21 cellular contexts compared by ENCODE assay signal in genomic region chr19:14055396-14055795, GRCh38. TPM values are rescaled to one million over a fixed set of nuclear protein-coding genes. Genes with fewer than 3 reads are reported as not detected.
DNase-seq lines count a peak whose midpoint lies in the region; ATAC-seq and TF ChIP-seq lines count a peak whose summit lies in the region.
"Had no signal": no experiment of that assay in that cellular context is flagged by ENCODE, and none has a peak within 500 bp of the region (broad histone marks: within the 10 kb centered on the region; RNA-seq: fewer than 3 reads in every experiment).

No MANE protein-coding gene starts in this region.

- no peak for ATAC-seq in GM23338
- no peak for ATAC-seq in HG02981 (IDR thresholded peaks at IDR 0.05; ENCODE audit: unreplicated experiment)
- no peak for ATAC-seq in HG03095 (IDR thresholded peaks at IDR 0.05; ENCODE audit: unreplicated experiment)
- ATAC-seq: A549 had no signal

- no peak overlapping the region for H3K4me2 ChIP-seq in neural progenitor cell
- no peak overlapping the region for H3K4me2 ChIP-seq in GM23338
- H3K4me2 ChIP-seq: A549 had no signal

- H3K9me3 Mint-ChIP-seq in activated naive CD4-positive, alpha-beta T cell treated with anti-CD3 and anti-CD28 coated beads, Interleukin-2, amount 50 U/mL, for 24 hours, result no peaks in the 10 kb centered on the region
- H3K9me3 Mint-ChIP-seq in neural progenitor cell (no peaks in the 10 kb centered on the region), GM23338 (no peaks in the 10 kb centered on the region; the same call in 2 of the 3 replicates)
- H3K9me3 Mint-ChIP-seq: H9 had no signal

- H3K4me1 ChIP-seq in NT2/D1 (ENCODE audit: insufficient read depth, insufficient read length), result peaks cover 18% of the 10 kb centered on the region
- no peaks in the 10 kb centered on the region for H3K4me1 ChIP-seq in neural progenitor cell
- peaks cover 4% of the 10 kb centered on the region; the same call in 1 of the 2 replicates for H3K4me1 ChIP-seq in GM23338 (ENCODE audit: insufficient read depth)

- no peaks in the 10 kb centered on the region for H3K9me2 ChIP-seq in GM23338 (ENCODE audit: insufficient read depth)

- H4K20me1 ChIP-seq in neural progenitor cell (ENCODE audit: low read depth), result no peaks in the 10 kb centered on the region
- no peaks in the 10 kb centered on the region; the same call in 1 of the 2 replicates for H4K20me1 ChIP-seq in GM23338 (replicated peaks; ENCODE audit: insufficient read depth)

- peak overlapping the region; percentile 79 for H3K27ac Mint-ChIP-seq in activated naive CD4-positive, alpha-beta T cell treated with anti-CD3 and anti-CD28 coated beads, Interleukin-2, amount 50 U/mL, for 24 hours
- H3K27ac Mint-ChIP-seq in neural progenitor cell (peak overlapping the region; percentile 52), GM23338 (no peak overlapping the region)
- H3K27ac Mint-ChIP-seq: H9 had no signal

- H3K9ac ChIP-seq in NT2/D1 (ENCODE audit: insufficient read length, low read depth), result peak overlapping the region; percentile 2
- no peak overlapping the region for H3K9ac ChIP-seq in neural progenitor cell

- TF ChIP-seq CTCF in neural progenitor cell (IDR thresholded peaks at IDR 0.05), result no peak
- no peak for TF ChIP-seq CTCF in GM23338 (conservative IDR thresholded peaks at IDR 0.05; ENCODE audit: low read depth in 2 of 2)

- H3K4me1 Mint-ChIP-seq in activated naive CD4-positive, alpha-beta T cell treated with anti-CD3 and anti-CD28 coated beads, Interleukin-2, amount 50 U/mL, for 24 hours, result peaks cover 22% of the 10 kb centered on the region
- H3K4me1 Mint-ChIP-seq in neural progenitor cell (peaks cover 31% of the 10 kb centered on the region), GM23338 (peaks cover 9% of the 10 kb centered on the region; the same call in 2 of the 3 replicates)

- peaks cover 13% of the 10 kb centered on the region for H3K36me3 Mint-ChIP-seq in activated naive CD4-positive, alpha-beta T cell treated with anti-CD3 and anti-CD28 coated beads, Interleukin-2, amount 50 U/mL, for 24 hours
- H3K36me3 Mint-ChIP-seq in neural progenitor cell (no peaks in the 10 kb centered on the region), GM23338 (ENCODE audit: low read depth) (peaks cover 18% of the 10 kb centered on the region)

- H3K36me3 ChIP-seq in NT2/D1 (ENCODE audit: insufficient read depth, insufficient read length, low read length), result peaks cover 40% of the 10 kb centered on the region
- no peaks in the 10 kb centered on the region for H3K36me3 ChIP-seq in neural progenitor cell
- no peaks in the 10 kb centered on the region for H3K36me3 ChIP-seq in GM23338 (ENCODE audit: insufficient read depth)

- no peak overlapping the region for H3K4me3 ChIP-seq in NT2/D1 (ENCODE audit: insufficient read length, low read depth)
- H3K4me3 ChIP-seq in neural progenitor cell, result no peak overlapping the region
- no peak overlapping the region for H3K4me3 ChIP-seq in GM23338
- H3K4me3 ChIP-seq: A549 had no signal

- peaks cover 7% of the 10 kb centered on the region; the same call in 1 of the 2 replicates for H3K9me3 ChIP-seq in NT2/D1 (ENCODE audit: insufficient read depth, low read length)
- no peaks in the 10 kb centered on the region for H3K9me3 ChIP-seq in neural progenitor cell (ENCODE audit: low read depth)
- H3K9me3 ChIP-seq: A549 had no signal

- H3F3A ChIP-seq in neural progenitor cell (ENCODE audit: low read depth) (peaks cover 25% of the 10 kb centered on the region), GM23338 (replicated peaks; ENCODE audit: low read depth) (no peaks in the 10 kb centered on the region; the same call in 1 of the 2 replicates)

- H3K4me3 Mint-ChIP-seq in activated naive CD4-positive, alpha-beta T cell treated with anti-CD3 and anti-CD28 coated beads, Interleukin-2, amount 50 U/mL, for 24 hours, result no peak overlapping the region
- H3K4me3 Mint-ChIP-seq in neural progenitor cell (no peak overlapping the region), GM23338 (no peak overlapping the region)
- H3K4me3 Mint-ChIP-seq: H9 had no signal

- peaks cover 21% of the 10 kb centered on the region for H3K27me3 Mint-ChIP-seq in activated naive CD4-positive, alpha-beta T cell treated with anti-CD3 and anti-CD28 coated beads, Interleukin-2, amount 50 U/mL, for 24 hours
- H3K27me3 Mint-ChIP-seq in neural progenitor cell (ENCODE audit: insufficient read depth, low read depth), result peaks cover 41% of the 10 kb centered on the region
- peaks cover 30% of the 10 kb centered on the region for H3K27me3 Mint-ChIP-seq in GM23338 (ENCODE audit: insufficient read depth, low read depth, poor library complexity)

- H3K27me3 ChIP-seq in NT2/D1 (ENCODE audit: insufficient read depth, insufficient read length) (peaks cover 5% of the 10 kb centered on the region), neural progenitor cell (peaks cover 35% of the 10 kb centered on the region), GM23338 (ENCODE audit: insufficient read depth) (peaks cover 25% of the 10 kb centered on the region)

- H3K27ac ChIP-seq in neural progenitor cell, result no peak overlapping the region
- no peak overlapping the region for H3K27ac ChIP-seq in GM23338 (ENCODE audit: low read depth)
- H3K27ac ChIP-seq: 22Rv1, A549, C4-2B had no signal

- H2AFZ ChIP-seq in neural progenitor cell (replicated peaks), result no peak overlapping the region
- H2AFZ ChIP-seq in GM23338, result no peak overlapping the region

- no peak for DNase-seq in activated naive CD4-positive, alpha-beta T cell treated with anti-CD3 and anti-CD28 coated beads, Interleukin-2, amount 50 U/mL, for 16 hours
- no peak for DNase-seq in NT2/D1 (ENCODE audit: low read depth, low spot score)
- DNase-seq in neural progenitor cell (ENCODE audit: low spot score), result no peak
- no peak for DNase-seq in GM23338 (ENCODE audit: low spot score)
- DNase-seq: AML-193; CD4-positive, alpha-beta memory T cell; DMS153; DMS79; GDM1; H9; KBM-7 had no signal

- H3K79me2 ChIP-seq in neural progenitor cell (ENCODE audit: low read depth) (no peaks in the 10 kb centered on the region), GM23338 (replicated peaks; ENCODE audit: insufficient read depth) (no peaks in the 10 kb centered on the region)

TF ChIP-seq in GM23338, 12 proteins besides CTCF, POLR2A, EP300 and RAD21 (continues in another document):
- TF ChIP-seq NANOG (IDR thresholded peaks at IDR 0.05; ENCODE audit: borderline replicate concordance) (no peak), ZNF331 (CRISPR knock-in tag; IDR thresholded peaks at IDR 0.05; ENCODE audit: low read depth) (no peak)

RNA-seq across cellular contexts. Expression of gene PALM3, which starts 6.5 kb away (rescaled TPM):
- 4.0 TPM in 1 of 2 replicates, not detected in the other for total RNA-seq in neural progenitor cell (ENCODE audit: low replicate concordance)
- total RNA-seq in GM23338 (2014; rRNA removed; shearing (Covaris generic)), result 40.2 and 45.8 TPM in 2 replicates
- polyA plus RNA-seq in GM23338 (2016; fragmentation: Nextera tagmentation; extraction: Ambion mirVana), result 16.6 and 19.6 TPM in 2 replicates
- total RNA-seq: CD4-positive, alpha-beta memory T cell had no signal
- polyA plus RNA-seq: CD4-positive, alpha-beta memory T cell had no signal

RNA-seq across cellular contexts. Expression of gene MISP3, which starts 17.2 kb away (rescaled TPM):
- 0.68 TPM in 1 of 2 replicates, not detected in the other for total RNA-seq in neural progenitor cell (ENCODE audit: low replicate concordance)
- total RNA-seq in GM23338 (2014; rRNA removed; shearing (Covaris generic)), result 1.9 and 7.8 TPM in 2 replicates
- 2.4 and 2.7 TPM in 2 replicates for polyA plus RNA-seq in GM23338 (2016; fragmentation: Nextera tagmentation; extraction: Ambion mirVana)

RNA-seq across cellular contexts. Expression of gene IL27RA, which starts 23.8 kb away (rescaled TPM):
- 1.2 and 3.3 TPM in 2 replicates for total RNA-seq in neural progenitor cell (ENCODE audit: low replicate concordance)
- 11.4 and 12.8 TPM in 2 replicates for total RNA-seq in GM23338 (2014; rRNA removed; shearing (Covaris generic))
- 7.7 and 8.3 TPM in 2 replicates for polyA plus RNA-seq in GM23338 (2016; fragmentation: Nextera tagmentation; extraction: Ambion mirVana)

RNA-seq across cellular contexts. Expression of gene RLN3, which starts 27.4 kb away (rescaled TPM):
- not detected in 2 replicates for total RNA-seq in neural progenitor cell (ENCODE audit: low replicate concordance)
- total RNA-seq in GM23338 (2014; rRNA removed; shearing (Covaris generic)), result not detected in 2 replicates
- not detected in 2 replicates for polyA plus RNA-seq in GM23338 (2016; fragmentation: Nextera tagmentation; extraction: Ambion mirVana)
- total RNA-seq: CD4-positive, alpha-beta memory T cell; Daoy; H1; H9; HT-29 had no signal
- polyA plus RNA-seq: A549, BJ, H1 had no signal

RNA-seq across cellular contexts. Expression of gene C19orf67, which starts 30.2 kb away (rescaled TPM):
- total RNA-seq in neural progenitor cell (ENCODE audit: low replicate concordance), result not detected in 2 replicates
- total RNA-seq in GM23338 (2014; rRNA removed; shearing (Covaris generic)), result not detected in 2 replicates
- polyA plus RNA-seq in GM23338 (2016; fragmentation: Nextera tagmentation; extraction: Ambion mirVana), result 0.40 TPM in 1 of 2 replicates, not detected in the other
- total RNA-seq: Daoy, H1, HT-29 had no signal
- polyA plus RNA-seq: A549; BJ; CD4-positive, alpha-beta memory T cell had no signal
